ENCODE assay signal across 12 cellular contexts in genomic region chr19:3140667-3141038, GRCh38. TPM values are rescaled to one million over a fixed set of nuclear protein-coding genes. Genes with fewer than 3 reads are reported as not detected.
DNase-seq lines count a peak whose midpoint lies in the region; ATAC-seq and TF ChIP-seq lines count a peak whose summit lies in the region.
"Had no signal": no experiment of that assay in that cellular context is flagged by ENCODE, and none has a peak within 500 bp of the region (broad histone marks: within the 10 kb centered on the region; RNA-seq: fewer than 3 reads in every experiment).

No MANE protein-coding gene starts in this region.

- peaks cover 36% of the 10 kb centered on the region for H3K4me1 Mint-ChIP-seq in activated T-cell treated with anti-CD3 and anti-CD28 coated beads, Interleukin-2, amount 50 U/mL, for 72 hours (ENCODE audit: low read depth)
- peaks cover 34% of the 10 kb centered on the region for H3K4me1 Mint-ChIP-seq in activated T-cell treated with anti-CD3 and anti-CD28 coated beads, Interleukin-2, amount 50 U/mL, for 4 hours (ENCODE audit: low read depth)

- no peaks in the 10 kb centered on the region for H3K9me3 ChIP-seq in colonic mucosa

- H3K4me3 Mint-ChIP-seq in activated T-cell treated with anti-CD3 and anti-CD28 coated beads, Interleukin-2, amount 50 U/mL, for 72 hours: peak overlapping the region; percentile 27 to 63
- H3K4me3 Mint-ChIP-seq in activated T-cell treated with anti-CD3 and anti-CD28 coated beads, Interleukin-2, amount 50 U/mL, for 4 hours: no peak overlapping the region

- H3K9me3 Mint-ChIP-seq in activated T-cell treated with anti-CD3 and anti-CD28 coated beads, Interleukin-2, amount 50 U/mL, for 72 hours: no peaks in the 10 kb centered on the region
- H3K9me3 Mint-ChIP-seq in activated T-cell treated with anti-CD3 and anti-CD28 coated beads, Interleukin-2, amount 50 U/mL, for 4 hours: peaks cover 6% of the 10 kb centered on the region

- H3K27me3 ChIP-seq in colonic mucosa: no peaks in the 10 kb centered on the region

- no peaks in the 10 kb centered on the region for H3K36me3 ChIP-seq in colonic mucosa
- H3K36me3 ChIP-seq: thoracic aorta had no signal

- no peak overlapping the region for H3K9ac ChIP-seq in colonic mucosa (ENCODE audit: low read depth in 2 of 2, low read length in 2 of 2)

- H3K27ac ChIP-seq in colonic mucosa: peak overlapping the region; percentile 34

- intact Hi-C loops in colonic mucosa (cut with DNase I): no loop called here

- peak; percentile 25 to 47 for ATAC-seq in activated T-cell treated with anti-CD3 and anti-CD28 coated beads, Interleukin-2, amount 50 U/mL, for 72 hours (replicated peaks in 1 of 2)
- ATAC-seq in activated T-cell treated with anti-CD3 and anti-CD28 coated beads, Interleukin-2, amount 50 U/mL, for 4 hours: no peak
- peak; percentile 23 for ATAC-seq in stimulated activated naive CD8-positive, alpha-beta T cell treated with anti-CD3 and anti-CD28 coated beads, Interleukin-15, Interleukin-2, amounts not matched to agents 100 U/mL and 50 U/mL, for 24 hours
- no peak for ATAC-seq in GM21786 (IDR thresholded peaks at IDR 0.05; ENCODE audit: unreplicated experiment)

- peak overlapping the region; percentile 18 for H3K27ac Mint-ChIP-seq in activated T-cell treated with anti-CD3 and anti-CD28 coated beads, Interleukin-2, amount 50 U/mL, for 72 hours

- peaks cover 5 to 7% of the 10 kb centered on the region in 2 donors for H3K36me3 Mint-ChIP-seq in activated T-cell treated with anti-CD3 and anti-CD28 coated beads, Interleukin-2, amount 50 U/mL, for 72 hours (ENCODE audit: insufficient read depth in 2 of 2)
- no peaks in the 10 kb centered on the region for H3K36me3 Mint-ChIP-seq in activated T-cell treated with anti-CD3 and anti-CD28 coated beads, Interleukin-2, amount 50 U/mL, for 4 hours (ENCODE audit: insufficient read depth)

- H3K4me1 ChIP-seq in colonic mucosa: no peaks in the 10 kb centered on the region

- no peak for TF ChIP-seq CTCF in NB4 (IDR thresholded peaks at IDR 0.05; ENCODE audit: low read depth, low read length)
- no peak for TF ChIP-seq CTCF in colonic mucosa (IDR thresholded peaks at IDR 0.05)

- peaks cover 7% of the 10 kb centered on the region for H3K27me3 Mint-ChIP-seq in activated T-cell treated with anti-CD3 and anti-CD28 coated beads, Interleukin-2, amount 50 U/mL, for 72 hours (ENCODE audit: low read depth)
- peaks cover 3% of the 10 kb centered on the region for H3K27me3 Mint-ChIP-seq in activated T-cell treated with anti-CD3 and anti-CD28 coated beads, Interleukin-2, amount 50 U/mL, for 4 hours (ENCODE audit: low read depth)

- no peak overlapping the region for H3K4me3 ChIP-seq in NB4 (ENCODE audit: low read depth, low read length)
- H3K4me3 ChIP-seq in colonic mucosa: no peak overlapping the region
- H3K4me3 ChIP-seq: thoracic aorta had no signal

- no peak for TF ChIP-seq POLR2A in NB4 (IDR thresholded peaks at IDR 0.05; ENCODE audit: extremely low read depth, insufficient read length)

- DNase-seq in activated T-cell treated with anti-CD3 and anti-CD28 coated beads, Interleukin-2, amount 50 U/mL, for 72 hours: peak in 1 of 2 donors; percentile 14
- DNase-seq in activated T-cell treated with anti-CD3 and anti-CD28 coated beads, Interleukin-2, amount 50 U/mL, for 4 hours: no peak
- DNase-seq in NB4 (ENCODE audit: low read depth) (peak; percentile 48), colonic mucosa (no peak), DMS114 treated with DMSO at 0.1 percent for 48 hours (lab: John Stamatoyannopoulos, UW; ENCODE audit: unreplicated experiment) (no peak), DMS53 treated with DMSO at 0.1 percent for 48 hours (lab: John Stamatoyannopoulos, UW; ENCODE audit: unreplicated experiment) (no peak)
- DNase-seq in stimulated activated naive CD8-positive, alpha-beta T cell treated with anti-CD3 and anti-CD28 coated beads, Interleukin-15, Interleukin-2, amounts not matched to agents 100 U/mL and 50 U/mL, for 24 hours: no peak
- DNase-seq: amygdala; stimulated activated CD4-positive, alpha-beta T cell treated with anti-CD3 and anti-CD28 coated beads, Interleukin-12 subunit alpha, Interleukin-12 subunit beta, amount 100 ng/mL, for 4 hours had no signal

RNA-seq across cellular contexts. Expression of gene GNA15, which starts 4.8 kb away (rescaled TPM):
- 10 to 100 TPM; 32.8 to 66.5 TPM for total RNA-seq in activated T-cell treated with anti-CD3 and anti-CD28 coated beads, Interleukin-2, amount 50 U/mL, for 72 hours
- total RNA-seq in activated T-cell treated with anti-CD3 and anti-CD28 coated beads, Interleukin-2, amount 50 U/mL, for 4 hours: 10 to 100 TPM in 2 of 3 donors, 1 to 10 TPM in 1; 8.8 to 19.9 (median 11.3) TPM
- 1 to 10 TPM; 1.6 to 6.6 TPM for total RNA-seq in colonic mucosa

RNA-seq across cellular contexts. Expression of gene S1PR4, which starts 37.9 kb away (rescaled TPM):
- total RNA-seq in activated T-cell treated with anti-CD3 and anti-CD28 coated beads, Interleukin-2, amount 50 U/mL, for 72 hours: 10 to 100 TPM; 41.1 to 43.4 TPM
- total RNA-seq in activated T-cell treated with anti-CD3 and anti-CD28 coated beads, Interleukin-2, amount 50 U/mL, for 4 hours: 10 to 100 TPM; 19.4 to 24.5 (median 23.8) TPM
- 1 to 10 TPM in 1 of 2 donors, under 1 TPM in 1; 0.96 to 1.1 TPM for total RNA-seq in colonic mucosa
- total RNA-seq: osteoblast had no signal

RNA-seq across cellular contexts. Expression of gene NCLN, which starts 45.1 kb away (rescaled TPM):
- 10 to 100 TPM; 35.0 to 38.7 TPM for total RNA-seq in activated T-cell treated with anti-CD3 and anti-CD28 coated beads, Interleukin-2, amount 50 U/mL, for 72 hours
- total RNA-seq in activated T-cell treated with anti-CD3 and anti-CD28 coated beads, Interleukin-2, amount 50 U/mL, for 4 hours: 100 to 1,000 TPM; 169 to 200 (median 177) TPM
- total RNA-seq in colonic mucosa: 100 to 1,000 TPM in 1 of 2 donors, 10 to 100 TPM in 1; 75.0 to 195 TPM

RNA-seq across cellular contexts. Expression of gene GNA11, which starts 46.5 kb away (rescaled TPM):
- 1 to 10 TPM; 7.7 to 8.4 TPM for total RNA-seq in activated T-cell treated with anti-CD3 and anti-CD28 coated beads, Interleukin-2, amount 50 U/mL, for 72 hours
- total RNA-seq in activated T-cell treated with anti-CD3 and anti-CD28 coated beads, Interleukin-2, amount 50 U/mL, for 4 hours: 10 to 100 TPM in 2 of 3 donors, 1 to 10 TPM in 1; 8.0 to 13.5 (median 11.0) TPM
- 100 to 1,000 TPM; 197 to 215 TPM for total RNA-seq in colonic mucosa

Comparison
In these comparisons a context has a peak if more than half of its experiments do, and no peak if none do; other contexts are left out.
1. ATAC-seq: peak in activated T-cell treated with anti-CD3 and anti-CD28 coated beads, Interleukin-2, amount 50 U/mL, for 72 hours (2 of 2) and stimulated activated naive CD8-positive, alpha-beta T cell treated with anti-CD3 and anti-CD28 coated beads, Interleukin-15, Interleukin-2, amounts not matched to agents 100 U/mL and 50 U/mL, for 24 hours (single experiment); none in activated T-cell treated with anti-CD3 and anti-CD28 coated beads, Interleukin-2, amount 50 U/mL, for 4 hours (0 of 2) and GM21786 (single experiment).
2. RNA of gene S1PR4, which starts 37.9 kb away (total RNA-seq): 41.1 to 43.4 TPM in activated T-cell treated with anti-CD3 and anti-CD28 coated beads, Interleukin-2, amount 50 U/mL, for 72 hours and 19.4 to 24.5 TPM in activated T-cell treated with anti-CD3 and anti-CD28 coated beads, Interleukin-2, amount 50 U/mL, for 4 hours; 0.96 to 1.1 TPM in colonic mucosa; every median in the first group is over 4 times any median in the second.